Comparison of ENCODE assay signal across 10 cellular contexts in genomic region chr1:85607126-85607912, GRCh38. TPM values are rescaled to one million over a fixed set of nuclear protein-coding genes. Genes with fewer than 3 reads are reported as not detected.
DNase-seq lines count a peak whose midpoint lies in the region; ATAC-seq and TF ChIP-seq lines count a peak whose summit lies in the region.
"Had no signal": no experiment of that assay in that cellular context is flagged by ENCODE, and none has a peak within 500 bp of the region (broad histone marks: within the 10 kb centered on the region; RNA-seq: fewer than 3 reads in every experiment).

No MANE protein-coding gene starts in this region.

- H3K4me3 ChIP-seq in SJCRH30 (no peak overlapping the region), fibroblast of mammary gland (ENCODE audit: control insufficient read depth, low read depth, low read length) (no peak overlapping the region), osteoblast (ENCODE audit: insufficient read depth, low read length) (peak overlapping the region; percentile 10)
- H3K4me3 ChIP-seq: thyroid gland had no signal

- H3K36me3 ChIP-seq in SJCRH30 (no peaks in the 10 kb centered on the region), osteoblast (ENCODE audit: insufficient read depth, low read length) (no peaks in the 10 kb centered on the region)
- H3K36me3 ChIP-seq: thyroid gland had no signal

- H3K27ac ChIP-seq in SJCRH30: peak overlapping the region; percentile 69
- peak overlapping the region; percentile 99 for H3K27ac ChIP-seq in osteoblast (ENCODE audit: low read depth, low read length)
- H3K27ac ChIP-seq: thyroid gland had no signal

- no peaks in the 10 kb centered on the region for H3K79me2 ChIP-seq in osteoblast (ENCODE audit: insufficient read depth, low read length)

- H3K4me2 ChIP-seq in osteoblast (ENCODE audit: insufficient read depth, low read length): peak overlapping the region; percentile 52

- no peaks in the 10 kb centered on the region for H4K20me1 ChIP-seq in osteoblast (ENCODE audit: insufficient read depth, low read length)

- DNase-seq in GM04503 (ENCODE audit: low read depth) (peak; percentile 100), SJCRH30 (peak; percentile 87 to 94), fibroblast of mammary gland (ENCODE audit: low read depth) (peak; percentile 99), osteoblast (ENCODE audit: insufficient read length, low spot score, missing footprints) (peak; percentile 93), activated gamma-delta T cell treated with Interleukin-2 at 50 U/mL for 16 hours (no peak), NOMO-1 treated with dmso at 0.1 percent for 144 hours (lab: John Stamatoyannopoulos, UW; ENCODE audit: unreplicated experiment) (no peak)
- DNase-seq in stimulated activated naive CD8-positive, alpha-beta T cell treated with anti-CD3 and anti-CD28 coated beads, Interleukin-15, Interleukin-2, amounts not matched to agents 100 U/mL and 50 U/mL, for 24 hours: no peak

- H3K4me1 ChIP-seq in SJCRH30 (peaks cover 44% of the 10 kb centered on the region), osteoblast (ENCODE audit: insufficient read depth, low read length) (peaks cover 57% of the 10 kb centered on the region)

- H3K27me3 ChIP-seq in SJCRH30 (no peaks in the 10 kb centered on the region), osteoblast (ENCODE audit: insufficient read depth, low read length) (no peaks in the 10 kb centered on the region)
- H3K27me3 ChIP-seq: thyroid gland had no signal

- H3K9me3 ChIP-seq in SJCRH30 (replicated peaks): no peaks in the 10 kb centered on the region
- no peaks in the 10 kb centered on the region for H3K9me3 ChIP-seq in osteoblast (ENCODE audit: low read depth, low read length)
- H3K9me3 ChIP-seq: thyroid gland had no signal

- ATAC-seq in GM21423 (IDR thresholded peaks at IDR 0.05; ENCODE audit: unreplicated experiment): no peak
- no peak for ATAC-seq in stimulated activated naive CD8-positive, alpha-beta T cell treated with anti-CD3 and anti-CD28 coated beads, Interleukin-15, Interleukin-2, amounts not matched to agents 100 U/mL and 50 U/mL, for 24 hours
- ATAC-seq: activated CD4-positive, CD25-positive, alpha-beta regulatory T cell treated with anti-CD3 and anti-CD28 coated beads, Interleukin-2, amount 50 U/mL, for 24 hours had no signal

- no peak for TF ChIP-seq CTCF in fibroblast of mammary gland (conservative IDR thresholded peaks at IDR 0.05; ENCODE audit: control insufficient read depth, insufficient read depth, low read depth, low read length)
- TF ChIP-seq CTCF in osteoblast (IDR thresholded peaks at IDR 0.05; ENCODE audit: extremely low read depth, low read depth, low read length): no peak

- no peak overlapping the region for H2AFZ ChIP-seq in osteoblast (ENCODE audit: low read length)

RNA-seq across cellular contexts. Expression of gene CCN1, which starts 26.8 kb away (rescaled TPM):
- total RNA-seq in SJCRH30 (2014; rRNA removed; shearing (Covaris generic)): 7.6 and 8.1 TPM in 2 replicates
- total RNA-seq in osteoblast: 58.9 and 81.8 TPM in 2 replicates

Comparison
In these comparisons a context has a peak if more than half of its experiments do, and no peak if none do; other contexts are left out.
1. DNase-seq: peak in GM04503 (single experiment), SJCRH30 (2 of 2), fibroblast of mammary gland (single experiment) and osteoblast (single experiment); none in activated gamma-delta T cell treated with Interleukin-2 at 50 U/mL for 16 hours (single experiment), stimulated activated naive CD8-positive, alpha-beta T cell treated with anti-CD3 and anti-CD28 coated beads, Interleukin-15, Interleukin-2, amounts not matched to agents 100 U/mL and 50 U/mL, for 24 hours (single experiment) and NOMO-1 treated with dmso at 0.1 percent for 144 hours (single experiment).